ENCODE assay signal across 18 cellular contexts in the genomic region with DNA sequence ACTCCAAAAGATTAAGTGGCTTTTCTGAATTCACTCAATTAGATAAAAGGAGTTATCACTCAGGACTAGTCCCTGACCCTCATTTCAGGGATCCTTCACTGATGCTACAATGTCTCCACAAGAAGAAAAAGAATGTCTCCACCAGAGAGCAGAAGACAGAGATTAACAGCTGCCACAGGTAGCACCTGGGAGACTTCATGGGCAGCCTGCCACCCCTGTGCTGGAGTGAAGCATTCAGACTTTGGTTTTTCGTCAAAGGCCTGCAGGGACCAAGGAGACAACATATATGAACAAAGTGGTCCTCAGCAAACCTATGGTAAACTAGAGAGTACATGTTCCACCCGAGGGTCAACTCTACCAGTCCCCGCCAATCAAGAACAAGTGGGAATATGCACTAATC.
DNase-seq lines count a peak whose midpoint lies in the region; ATAC-seq, FAIRE-seq and TF ChIP-seq lines count a peak whose summit lies in the region.
"Had no signal": no experiment of that assay in that cellular context is flagged by ENCODE, and none has a peak within 500 bp of the region (broad histone marks: within the 10 kb centered on the region; RNA-seq: fewer than 3 reads in every experiment).

No MANE protein-coding gene starts in this region.

- peak overlapping the region; percentile 21; the same call in 1 of the 2 replicates for H3K27ac Mint-ChIP-seq in GM23338
- H3K27ac Mint-ChIP-seq: CD8-positive, alpha-beta T cell; HFFc6 had no signal

- H3K14ac ChIP-seq in H1 (ENCODE audit: insufficient read length) = peak overlapping the region; percentile 44

- H3K4me2 ChIP-seq in GM23338 (peak overlapping the region; percentile 59; the same call in 1 of the 2 replicates), H1 (ENCODE audit: insufficient read depth in 1 of 2, low read depth in 2 of 2, low read length in 2 of 2) (peak overlapping the region in 1 of 2 experiments; percentile 26; a peak in 1 of 4 replicates)
- H3K4me2 ChIP-seq: BLaER1 treated with 17β-estradiol and CSF1 and Interleukin-3, amounts not matched to agents 10 nM and 100 nM had no signal

- H3K27me3 ChIP-seq in GM23338 (ENCODE audit: insufficient read depth) (no peaks in the 10 kb centered on the region), HUES64 (ENCODE audit: insufficient read depth, low read length) (no peaks in the 10 kb centered on the region), H1 (replicated peaks in 1 of 4; ENCODE audit: control insufficient read depth in 3 of 4, extremely low read depth in 1 of 4, insufficient read depth in 3 of 4, low read length in 3 of 4) (no peaks in the 10 kb centered on the region), pancreas (no peaks in the 10 kb centered on the region), prostate gland (replicated peaks; ENCODE audit: insufficient read depth) (no peaks in the 10 kb centered on the region)
- H3K27me3 ChIP-seq: BLaER1 treated with 17β-estradiol and CSF1 and Interleukin-3, amounts not matched to agents 10 nM and 100 nM had no signal

- no peak overlapping the region for H4K8ac ChIP-seq in H1 (ENCODE audit: extremely low read depth, insufficient read depth, low read length)

- H2AFZ ChIP-seq in GM23338 (peak overlapping the region; percentile 60; the same call in 1 of the 2 replicates), H1 (ENCODE audit: low read length) (no peak overlapping the region)

- H4K91ac ChIP-seq in H1 (replicated peaks; ENCODE audit: insufficient read length, low read length) = peak overlapping the region; percentile 58

- H3K36me3 ChIP-seq in GM23338 (ENCODE audit: insufficient read depth) (no peaks in the 10 kb centered on the region), HUES64 (ENCODE audit: insufficient read depth, low read length) (no peaks in the 10 kb centered on the region), H1 (ENCODE audit: control insufficient read depth in 2 of 4, insufficient read depth in 4 of 4, low read length in 3 of 4) (no peaks in the 10 kb centered on the region), pancreas (no peaks in the 10 kb centered on the region), prostate gland (no peaks in the 10 kb centered on the region)
- H3K36me3 ChIP-seq: BLaER1 treated with 17β-estradiol and CSF1 and Interleukin-3, amounts not matched to agents 10 nM and 100 nM had no signal

- H3K9ac ChIP-seq in HUES64 (ENCODE audit: low read depth, low read length) (no peak overlapping the region), H1 (replicated peaks in 1 of 4; ENCODE audit: extremely low read depth in 1 of 4, low read depth in 3 of 4, low read length in 3 of 4) (no peak overlapping the region)
- H3K9ac ChIP-seq: BLaER1 treated with 17β-estradiol and CSF1 and Interleukin-3, amounts not matched to agents 10 nM and 100 nM had no signal

- H2AK5ac ChIP-seq in H1 (ENCODE audit: low read depth, low read length) = no peak overlapping the region

- CTCF ChIA-PET in H1 (lab: Charles Lee; ENCODE audit: partially characterized antibody) = no interaction called here

- no peak overlapping the region for H3K4ac ChIP-seq in H1 (replicated peaks; ENCODE audit: insufficient read length, low read depth, low read length)

- H3K9me3 ChIP-seq in HUES64 (ENCODE audit: insufficient read depth, low read depth, low read length) = no peaks in the 10 kb centered on the region
- H3K9me3 ChIP-seq in H1 (ENCODE audit: insufficient read depth in 2 of 2, low read depth in 1 of 2, low read length in 1 of 2) = no peaks in the 10 kb centered on the region
- H3K9me3 ChIP-seq in pancreas = no peaks in the 10 kb centered on the region
- no peaks in the 10 kb centered on the region for H3K9me3 ChIP-seq in prostate gland
- H3K9me3 ChIP-seq: BLaER1 treated with 17β-estradiol and CSF1 and Interleukin-3, amounts not matched to agents 10 nM and 100 nM had no signal

- no peak overlapping the region for H2BK5ac ChIP-seq in H1 (ENCODE audit: low read depth, low read length)

- no peaks in the 10 kb centered on the region for H4K20me1 ChIP-seq in GM23338 (replicated peaks; ENCODE audit: insufficient read depth)
- no peaks in the 10 kb centered on the region for H4K20me1 ChIP-seq in H1 (replicated peaks in 1 of 2; ENCODE audit: control insufficient read depth in 1 of 2, insufficient read depth in 2 of 2, low read length in 2 of 2)
- H4K20me1 ChIP-seq: BLaER1 treated with 17β-estradiol and CSF1 and Interleukin-3, amounts not matched to agents 10 nM and 100 nM had no signal

- no peaks in the 10 kb centered on the region for H3K23me2 ChIP-seq in H1 (ENCODE audit: low read depth, low read length)

- ATAC-seq in GM23338 (no peak), pancreas (peak in 3 of 4 donors; percentile 47 to 61 (median 49)), HG03432 (IDR thresholded peaks at IDR 0.05; ENCODE audit: unreplicated experiment) (no peak)
- ATAC-seq: CD8-positive, alpha-beta T cell; HCT116; K562 had no signal

- peaks cover 7% of the 10 kb centered on the region; the same call in 1 of the 2 replicates for H3K9me2 ChIP-seq in GM23338 (ENCODE audit: insufficient read depth)

- no peaks in the 10 kb centered on the region for H3K36me3 Mint-ChIP-seq in GM23338 (ENCODE audit: low read depth)
- H3K36me3 Mint-ChIP-seq: CD8-positive, alpha-beta T cell had no signal

- H3K4me1 ChIP-seq in GM23338 (ENCODE audit: insufficient read depth) = peaks cover 35% of the 10 kb centered on the region
- peaks cover 47% of the 10 kb centered on the region for H3K4me1 ChIP-seq in HUES64 (ENCODE audit: insufficient read depth, low read length)
- H3K4me1 ChIP-seq in H1 (replicated peaks in 1 of 4; ENCODE audit: control insufficient read depth in 3 of 4, insufficient read depth in 4 of 4, low read length in 3 of 4) = peaks cover 3 to 13% (median 8%) of the 10 kb centered on the region in 4 experiments; a peak in 6 of 7 replicates
- peaks cover 0 to 18% (median 15%) of the 10 kb centered on the region in 3 donors for H3K4me1 ChIP-seq in pancreas
- no peaks in the 10 kb centered on the region for H3K4me1 ChIP-seq in prostate gland (replicated peaks)

- H3K56ac ChIP-seq in H1 (replicated peaks; ENCODE audit: insufficient read length, low read depth, low read length) = no peak overlapping the region

- H2BK120ac ChIP-seq in H1 (replicated peaks; ENCODE audit: low read depth, low read length) = no peak overlapping the region

- no peak overlapping the region for H3K4me3 Mint-ChIP-seq in GM23338
- H3K4me3 Mint-ChIP-seq: CD8-positive, alpha-beta T cell; HFFc6 had no signal

- FAIRE-seq in H1 (lab: Jason Lieb, UNC) (no peak), pancreas (lab: Jason Lieb, UNC) (no peak)
- FAIRE-seq: K562 had no signal

- H2BK15ac ChIP-seq in H1 (ENCODE audit: low read length) = no peak overlapping the region

- peaks cover 38% of the 10 kb centered on the region for H3K4me1 Mint-ChIP-seq in GM23338

- TF ChIP-seq POLR2A in H1 (IDR thresholded peaks at IDR 0.05; ENCODE audit: control extremely low read depth in 1 of 2, low read depth in 2 of 2, low read length in 2 of 2) (no peak), prostate gland (IDR thresholded peaks at IDR 0.05) (no peak)

- no peaks in the 10 kb centered on the region for H3K79me1 ChIP-seq in H1 (ENCODE audit: low read depth, low read length)

- no peak overlapping the region for H3K4me3 ChIP-seq in GM23338
- H3K4me3 ChIP-seq in HUES64 (ENCODE audit: low read length) = no peak overlapping the region
- no peak overlapping the region for H3K4me3 ChIP-seq in H1 (ENCODE audit: extremely low read depth in 1 of 4, insufficient read depth in 2 of 4, low read depth in 3 of 4, low read length in 4 of 4)
- H3K4me3 ChIP-seq in pancreas = no peak overlapping the region
- H3K4me3 ChIP-seq in prostate gland = no peak overlapping the region
- H3K4me3 ChIP-seq: BLaER1 treated with 17β-estradiol and CSF1 and Interleukin-3, amounts not matched to agents 10 nM and 100 nM; K562 had no signal

- 96% methylated on average over 3 of the region's 3 CpGs for WGBS in HUES64
- WGBS in H1 (ENCODE audit: extremely low coverage in 1 of 2, insufficient coverage in 1 of 2, insufficient read length in 1 of 2, insufficient replicate concordance in 2 of 2, low coverage in 1 of 2, low lambda C conversion rate in 2 of 2, missing lambda C conversion rate in 1 of 2), 2 experiments = 90% methylated on average over 3 of the region's 3 CpGs; no CpG with 5 or more reads in 1 of the 2 experiments
- WGBS in pancreas, 2 donors = 80 to 81% methylated on average over 3 of the region's 3 CpGs
- 89% methylated on average over 3 of the region's 3 CpGs for WGBS in prostate gland

- no peak overlapping the region for H2BK12ac ChIP-seq in H1 (ENCODE audit: low read depth, low read length)

- TF ChIP-seq CTCF in GM23338 (conservative IDR thresholded peaks at IDR 0.05; ENCODE audit: low read depth in 2 of 2) = no peak
- TF ChIP-seq CTCF in H1 (IDR thresholded peaks at IDR 0.05; ENCODE audit: control extremely low read depth in 1 of 3, insufficient read depth in 1 of 3, low read depth in 1 of 3, low read length in 3 of 3) = no peak
- TF ChIP-seq CTCF in pancreas (IDR thresholded peaks at IDR 0.05) = no peak
- TF ChIP-seq CTCF in prostate gland (IDR thresholded peaks at IDR 0.05) = no peak

- H3K27ac ChIP-seq in GM23338 (ENCODE audit: low read depth) (peak overlapping the region; percentile 70; the same call in 1 of the 2 replicates), HUES64 (ENCODE audit: low read depth, low read length) (peak overlapping the region; percentile 68; the same call in 1 of the 2 replicates), H1 (ENCODE audit: low read depth, low read length) (no peak overlapping the region), pancreas (no peak overlapping the region), prostate gland (no peak overlapping the region)
- H3K27ac ChIP-seq: BLaER1 treated with 17β-estradiol and CSF1 and Interleukin-3, amounts not matched to agents 10 nM and 100 nM had no signal

- no peaks in the 10 kb centered on the region for H3K27me3 Mint-ChIP-seq in GM23338 (ENCODE audit: insufficient read depth, low read depth, poor library complexity)

- intact Hi-C loops in pancreas (cut with DNase I) (no loop called here), prostate gland (cut with DNase I) (no loop called here)

- TF ChIP-seq RAD21 in H1 (IDR thresholded peaks at IDR 0.05 in 1 of 2, conservative IDR thresholded peaks at IDR 0.05 in 1 of 2; ENCODE audit: low read depth in 2 of 2, low read length in 2 of 2) = no peak

- TF ChIP-seq EP300 in H1 (IDR thresholded peaks at IDR 0.05; ENCODE audit: borderline replicate concordance in 1 of 2, low read depth in 2 of 2, low read length in 2 of 2) = no peak

- no peaks in the 10 kb centered on the region for H3K79me2 ChIP-seq in GM23338 (replicated peaks; ENCODE audit: insufficient read depth)
- no peaks in the 10 kb centered on the region for H3K79me2 ChIP-seq in H1 (ENCODE audit: control insufficient read depth in 1 of 2, insufficient read depth in 2 of 2, low read length in 2 of 2)

- peak overlapping the region; percentile 73 for H4K5ac ChIP-seq in H1 (ENCODE audit: insufficient read length, low read depth, low read length)

- POLR2A ChIA-PET in H1 (lab: Charles Lee; ENCODE audit: partially characterized antibody) = no interaction called here

- H2BK20ac ChIP-seq in H1 (ENCODE audit: low read length) = no peak overlapping the region

- 0 out of 2 replicates have a peak, but pooled peaks cover 2% of the 10 kb centered on the region for H3F3A ChIP-seq in GM23338 (replicated peaks; ENCODE audit: low read depth)

- H3K23ac ChIP-seq in H1 (ENCODE audit: insufficient read length) = no peak overlapping the region

- DNase-seq in GM23338 (ENCODE audit: low spot score) (no peak), H1 (ENCODE audit: low read depth in 1 of 2, low spot score in 2 of 2) (no peak), pancreas (peak in 1 of 6 donors; percentile 18), NAMALWA (ENCODE audit: low spot score) (no peak), prostate gland (ENCODE audit: low spot score) (no peak), foreskin melanocyte (no peak)
- DNase-seq: 8988T; Calu3; CD8-positive, alpha-beta T cell; DMS79 treated with DMSO at 0.1 percent for 48 hours; GF-D8; HFFc6; IMR-90 had no signal

- H3K18ac ChIP-seq in H1 (ENCODE audit: extremely low read depth, low read length) = peak overlapping the region; percentile 66; the same call in 1 of the 2 replicates

- H3K9me3 Mint-ChIP-seq in GM23338 = no peaks in the 10 kb centered on the region
- H3K9me3 Mint-ChIP-seq: CD8-positive, alpha-beta T cell had no signal

Comparison
In these comparisons a context has a peak if more than half of its experiments do, and no peak if none do; other contexts are left out.
1. ATAC-seq: peak in pancreas (3 of 4); none in GM23338 (single experiment) and HG03432 (single experiment).
2. H3K27ac ChIP-seq: peak in GM23338 (single experiment) and HUES64 (single experiment); none in H1 (single experiment), pancreas (0 of 4) and prostate gland (0 of 2).